In genomic region chr7:38335490-38336135, GRCh38 we compare ENCODE assay signal across 1 cellular context.
A peak's percentile ranks its signal among the peaks of the same experiment; 100 is the strongest.
TF ChIP-seq lines count a peak whose summit lies in the region.

No MANE protein-coding gene starts in this region.

TF ChIP-seq in K562, 482 proteins besides CTCF, POLR2A, EP300 and RAD21 (continued from another document and continues in another):
- TF ChIP-seq ZNF407 (IDR thresholded peaks at IDR 0.05; ENCODE audit: low read depth) (no peak), PRPF4 (IDR thresholded peaks at IDR 0.05; ENCODE audit: insufficient read depth, low read depth, low read length, poor library complexity, severe bottlenecking) (no peak), SFPQ (IDR thresholded peaks at IDR 0.05; ENCODE audit: low read depth, low read length) (no peak), CBX3 (IDR thresholded peaks at IDR 0.05; ENCODE audit: borderline replicate concordance in 1 of 2, low read length in 2 of 2) (peak in 1 of 2 experiments; percentile 59; a peak in 1 of 3 replicates), ZNF696 (CRISPR knock-in tag; conservative IDR thresholded peaks at IDR 0.05) (no peak), MTA3 (IDR thresholded peaks at IDR 0.05; ENCODE audit: borderline replicate concordance) (peak; percentile 89), ZFP91 (CRISPR knock-in tag; IDR thresholded peaks at IDR 0.05) (no peak), TAL1 (IDR thresholded peaks at IDR 0.05) (no peak; the same call in 1 of the 2 replicates), SAFB2 (IDR thresholded peaks at IDR 0.05; ENCODE audit: borderline replicate concordance, low read depth, low read length, severe bottlenecking) (no peak), ZNF512 (tag; IDR thresholded peaks at IDR 0.05) (no peak), BCLAF1 (IDR thresholded peaks at IDR 0.05; ENCODE audit: borderline replicate concordance in 1 of 2, control insufficient read depth in 1 of 2, low read depth in 2 of 2, low read length in 1 of 2) (0 out of 4 replicates have a peak, but pooled peaks of 1 of the 2 experiments have one; percentile 53), NBN (IDR thresholded peaks at IDR 0.05; ENCODE audit: low read depth) (peak; percentile 81), SMAD1 (IDR thresholded peaks at IDR 0.05; ENCODE audit: low read depth, low read length, partially characterized antibody) (peak; percentile 62), MXI1 (IDR thresholded peaks at IDR 0.05; ENCODE audit: low read depth, low read length) (0 out of 2 replicates have a peak, but pooled peaks have one; percentile 24), ZNF232 (CRISPR knock-in tag; IDR thresholded peaks at IDR 0.05) (no peak), NFRKB (IDR thresholded peaks at IDR 0.05; ENCODE audit: low read depth) (peak; percentile 78), TSHZ1 (CRISPR knock-in tag; IDR thresholded peaks at IDR 0.05) (no peak), CHCHD3 (CRISPR knock-in tag; IDR thresholded peaks at IDR 0.05) (no peak; the same call in 1 of the 2 replicates), ZNF764 (CRISPR knock-in tag; IDR thresholded peaks at IDR 0.05; ENCODE audit: low read depth) (no peak), KAT7 (CRISPR knock-in tag; IDR thresholded peaks at IDR 0.05; ENCODE audit: borderline replicate concordance) (peak; percentile 85; the same call in 1 of the 2 replicates), HMGXB4 (CRISPR knock-in tag; IDR thresholded peaks at IDR 0.05) (peak; percentile 94; the same call in 1 of the 2 replicates), ZBTB11 (CRISPR knock-in tag; IDR thresholded peaks at IDR 0.05) (peak in 1 of 3 experiments; percentile 67; a peak in 1 of 6 replicates)
